Comparison of ENCODE assay signal across 22 cellular contexts in genomic region chr9:95285307-95285706, GRCh38. TPM values are rescaled to one million over a fixed set of nuclear protein-coding genes. Genes with fewer than 3 reads are reported as not detected.
DNase-seq lines count a peak whose midpoint lies in the region; ATAC-seq, FAIRE-seq and TF ChIP-seq lines count a peak whose summit lies in the region.
"Had no signal": no experiment of that assay in that cellular context is flagged by ENCODE, and none has a peak within 500 bp of the region (broad histone marks: within the 10 kb centered on the region; RNA-seq: fewer than 3 reads in every experiment).

No MANE protein-coding gene starts in this region.

- H3K36me3 Mint-ChIP-seq in CD4-positive, alpha-beta T cell (ENCODE audit: low read depth): peaks cover 10% of the 10 kb centered on the region

- H2AK5ac ChIP-seq in IMR-90 (ENCODE audit: low read depth, low read length): no peak overlapping the region

- H3K23ac ChIP-seq in IMR-90 (ENCODE audit: low read depth, low read length): no peak overlapping the region

- H3K79me1 ChIP-seq in IMR-90 (ENCODE audit: low read depth in 1 of 2, low read length in 2 of 2): peaks cover 10 to 11% of the 10 kb centered on the region in 2 experiments; a peak in 3 of 4 replicates

- no peaks in the 10 kb centered on the region; the same call in 1 of the 2 replicates for H3K9me1 ChIP-seq in IMR-90 (ENCODE audit: insufficient read depth, low read length)

- in situ Hi-C loops in ACHN (cut with HindIII; ENCODE audit: low pct_ligation_motif_present, low pct_unique_long_range_greater_than_20kb, low sequenced_read_pairs) (no loop called here), IMR-90 (cut with MboI; ENCODE audit: low sequenced_read_pairs) (no loop called here)

- no peak overlapping the region for H3K56ac ChIP-seq in IMR-90 (ENCODE audit: extremely low read depth, insufficient read depth, low read length)

- H4K8ac ChIP-seq in IMR-90 (ENCODE audit: low read depth in 2 of 2, low read length in 2 of 2): no peak overlapping the region

- CTCF ChIA-PET in IMR-90 (lab: Yijun Ruan, JAX): no interaction called here
- CTCF ChIA-PET in CD4-positive, alpha-beta T cell (lab: Charles Lee): interaction anchor here (0.6 kb wide), 1 partner anchor 122 kb away, joined by 3 read pairs; no protein-coding TSS in a partner anchor

- intact Hi-C loops in IMR-90 (cut with micrococcal nuclease) (no loop called here), thyroid gland (cut with DNase I) (no loop called here)
- intact Hi-C loops in CD4-positive, alpha-beta T cell (cut with DNase I, micrococcal nuclease): no loop called here

- no CpG with 5 or more reads among the region's 1 CpG for WGBS in IMR-90 (ENCODE audit: extremely low coverage in 2 of 2, insufficient read length in 1 of 2), 2 experiments
- WGBS in thyroid gland, 2 donors: 68 to 80% methylated on average over 1 of the region's 1 CpG

- H3K27me3 Mint-ChIP-seq in CD4-positive, alpha-beta T cell: no peaks in the 10 kb centered on the region
- H3K27me3 Mint-ChIP-seq: B cell; CD4-positive, CD25-positive, alpha-beta regulatory T cell; CD8-positive, alpha-beta memory T cell had no signal

- no peak for TF ChIP-seq RAD21 in IMR-90 (IDR thresholded peaks at IDR 0.05; ENCODE audit: low read length)

- no peak overlapping the region for H4K5ac ChIP-seq in IMR-90 (ENCODE audit: low read depth, low read length)

- no peak overlapping the region for H3K4ac ChIP-seq in IMR-90 (ENCODE audit: low read depth, low read length)

- ATAC-seq in IMR-90 (ENCODE audit: low read depth): no peak
- ATAC-seq in CD4-positive, alpha-beta T cell (ENCODE audit: poor library complexity): no peak
- ATAC-seq in SK-N-SH treated with all-trans-retinoic acid at 6 μM for 48 hours: no peak
- ATAC-seq in HG02885 (IDR thresholded peaks at IDR 0.05; ENCODE audit: poor library complexity, unreplicated experiment): no peak
- ATAC-seq: GM23338, HCT116 had no signal

- H4K91ac ChIP-seq in IMR-90 (ENCODE audit: insufficient read depth, low read depth, low read length): no peak overlapping the region

- H3K27ac Mint-ChIP-seq in CD4-positive, alpha-beta T cell: no peak overlapping the region
- H3K27ac Mint-ChIP-seq: B cell; CD4-positive, CD25-positive, alpha-beta regulatory T cell; GM23338; H9 had no signal

- H3K4me3 Mint-ChIP-seq in CD4-positive, alpha-beta T cell: no peak overlapping the region
- H3K4me3 Mint-ChIP-seq: B cell; CD4-positive, CD25-positive, alpha-beta regulatory T cell; CD8-positive, alpha-beta memory T cell; GM23338; H9 had no signal

- H3K9ac ChIP-seq in IMR-90 (ENCODE audit: low read depth, low read length): no peak overlapping the region
- H3K9ac ChIP-seq: BLaER1 had no signal

- H3K4me2 ChIP-seq in IMR-90 (ENCODE audit: low read depth, low read length): no peak overlapping the region
- H3K4me2 ChIP-seq: BLaER1, GM23338 had no signal

- H2BK15ac ChIP-seq in IMR-90 (ENCODE audit: low read depth, low read length): no peak overlapping the region

- peaks cover 15% of the 10 kb centered on the region for H3K9me3 Mint-ChIP-seq in CD4-positive, alpha-beta T cell
- H3K9me3 Mint-ChIP-seq: GM23338, H9 had no signal

- H2BK120ac ChIP-seq in IMR-90 (ENCODE audit: low read depth, low read length): no peak overlapping the region

- no peak overlapping the region for H2BK5ac ChIP-seq in IMR-90 (ENCODE audit: low read depth, low read length, poor library complexity, severe bottlenecking)

- H3K27ac ChIP-seq in IMR-90 (ENCODE audit: insufficient read depth, low read length) (no peak overlapping the region), thyroid gland (no peak overlapping the region)
- no peak overlapping the region for H3K27ac ChIP-seq in CD4-positive, alpha-beta T cell (ENCODE audit: low read depth, low read length)
- H3K27ac ChIP-seq: BLaER1, C4-2B had no signal

- TF ChIP-seq CTCF in IMR-90 (conservative IDR thresholded peaks at IDR 0.05; ENCODE audit: low read depth, low read length) (no peak), thyroid gland (IDR thresholded peaks at IDR 0.05) (no peak)
- no peak for TF ChIP-seq CTCF in CD4-positive, alpha-beta T cell (IDR thresholded peaks at IDR 0.05)

- no peak overlapping the region for H2AK9ac ChIP-seq in IMR-90 (replicated peaks; ENCODE audit: low read depth, low read length, poor library complexity)

- H3K36me3 ChIP-seq in IMR-90 (ENCODE audit: control insufficient read depth, insufficient read depth, low read length): no peaks in the 10 kb centered on the region
- no peaks in the 10 kb centered on the region for H3K36me3 ChIP-seq in thyroid gland
- H3K36me3 ChIP-seq: BLaER1 had no signal

- no peak overlapping the region for H2BK20ac ChIP-seq in IMR-90 (ENCODE audit: low read depth, low read length)

- BruUV-seq in IMR-90 (replicated peaks; lab: Mats Ljungman, UMichigan): no TSS peak

- POLR2A ChIA-PET in IMR-90 (lab: Charles Lee; ENCODE audit: unreplicated experiment): interaction anchor here (0.6 kb wide), 1 partner anchor 83 kb away, joined by 3 read pairs; no protein-coding TSS in a partner anchor
- POLR2A ChIA-PET in CD4-positive, alpha-beta T cell (lab: Charles Lee): no interaction called here

- H3K9me3 ChIP-seq in IMR-90 (ENCODE audit: control insufficient read depth, insufficient read depth, low read length): no peaks in the 10 kb centered on the region; the same call in 1 of the 2 replicates
- peaks cover 12% of the 10 kb centered on the region for H3K9me3 ChIP-seq in CD4-positive, alpha-beta T cell (ENCODE audit: control insufficient read depth, low read length)
- no peaks in the 10 kb centered on the region for H3K9me3 ChIP-seq in thyroid gland

- H4K20me1 ChIP-seq in IMR-90 (ENCODE audit: insufficient read depth, low read length): peaks cover 3% of the 10 kb centered on the region; the same call in 1 of the 2 replicates
- H4K20me1 ChIP-seq: BLaER1 had no signal

- dilution Hi-C loops in IMR-90 (cut with HindIII; ENCODE audit: low sequenced_read_pairs, unreplicated experiment): no loop called here

- DNase-seq in ACHN: peak; percentile 33
- DNase-seq in IMR-90: no peak
- DNase-seq in CD4-positive, alpha-beta T cell: no peak
- no peak for DNase-seq in thyroid gland
- DNase-seq: 8988T; CD4-positive, CD25-positive, alpha-beta regulatory T cell; CD8-positive, alpha-beta memory T cell; DMS 273 treated with DMSO at 0.1 percent for 48 hours; DMS79; EL; GDM1; H9 had no signal

- peaks cover 6% of the 10 kb centered on the region for H3K4me1 Mint-ChIP-seq in CD4-positive, alpha-beta T cell (ENCODE audit: low read depth)
- H3K4me1 Mint-ChIP-seq: B cell; CD8-positive, alpha-beta memory T cell; GM23338; H9 had no signal

- TF ChIP-seq POLR2A in IMR-90 (IDR thresholded peaks at IDR 0.05; ENCODE audit: low read depth, low read length) (no peak), thyroid gland (IDR thresholded peaks at IDR 0.05) (no peak)

- H3K27me3 ChIP-seq in IMR-90 (ENCODE audit: control insufficient read depth, insufficient read depth, low read length) (no peaks in the 10 kb centered on the region), thyroid gland (no peaks in the 10 kb centered on the region)
- H3K27me3 ChIP-seq in CD4-positive, alpha-beta T cell (ENCODE audit: control insufficient read depth, insufficient read depth, low read length): no peaks in the 10 kb centered on the region
- H3K27me3 ChIP-seq: BLaER1 had no signal

- H3K4me1 ChIP-seq in IMR-90 (ENCODE audit: control insufficient read depth, insufficient read depth, low read length) (peaks cover 4% of the 10 kb centered on the region), thyroid gland (peaks cover 0 to 7% of the 10 kb centered on the region in 2 donors)
- H3K4me1 ChIP-seq: BLaER1 had no signal

- no peak overlapping the region for H3K18ac ChIP-seq in IMR-90 (ENCODE audit: low read depth, low read length)

- H3K14ac ChIP-seq in IMR-90 (replicated peaks; ENCODE audit: low read depth, low read length): no peak overlapping the region

- H3K4me3 ChIP-seq in IMR-90 (ENCODE audit: insufficient read depth, low read depth, low read length) (no peak overlapping the region), thyroid gland (replicated peaks in 1 of 3) (no peak overlapping the region)
- H3K4me3 ChIP-seq: BLaER1, GM12878, GM23338 had no signal

- FAIRE-seq in islet of Langerhans (lab: Jason Lieb, UNC): peak; percentile 76
- FAIRE-seq: D721Med, GM12878 had no signal

- no peak overlapping the region for H2AFZ ChIP-seq in IMR-90 (replicated peaks; ENCODE audit: low read length, poor library complexity)
- H2AFZ ChIP-seq: GM23338 had no signal

TF ChIP-seq in IMR-90, 13 proteins besides CTCF, POLR2A, EP300 and RAD21:
- peak; percentile 61 for TF ChIP-seq MAFK (IDR thresholded peaks at IDR 0.05; ENCODE audit: low read depth, low read length)
- no peak for TF ChIP-seq NFE2L2 (IDR thresholded peaks at IDR 0.05; ENCODE audit: low read depth, low read length)
- no peak for TF ChIP-seq MAZ (IDR thresholded peaks at IDR 0.05; ENCODE audit: borderline replicate concordance, low read depth, low read length)

TF ChIP-seq in SK-N-SH treated with all-trans-retinoic acid at 6 μM for 48 hours, 23 proteins besides CTCF, POLR2A, EP300 and RAD21 (continues in another document):
- TF ChIP-seq ZC3H10 (CRISPR knock-in tag; IDR thresholded peaks at IDR 0.05) (no peak), CREB5 (CRISPR knock-in tag; IDR thresholded peaks at IDR 0.05; ENCODE audit: low read depth) (no peak), ZNF70 (CRISPR knock-in tag; IDR thresholded peaks at IDR 0.05) (no peak)

RNA-seq across cellular contexts. Expression of gene FANCC, which starts 32.2 kb away (rescaled TPM):
- total RNA-seq in IMR-90 (2012; rRNA removed) (6.3 and 6.4 TPM in 2 replicates), thyroid gland (10 to 100 TPM; 13.9 to 15.0 (median 14.2) TPM)
- 4.0 and 4.7 TPM in 2 replicates for polyA plus RNA-seq in IMR-90 (2012; rRNA removed)
- 2.7 and 2.9 TPM in 2 replicates for polyA plus RNA-seq in IMR-90 (2012; cell fraction: cytosol; rRNA removed)
- polyA plus RNA-seq in IMR-90 (2012; cell fraction: nucleus; rRNA removed; ENCODE audit: low replicate concordance): 4.8 and 6.6 TPM in 2 replicates
- 1 to 10 TPM; 5.7 to 6.3 TPM for total RNA-seq in CD4-positive, alpha-beta T cell
